In genomic region chr20:3785240-3786125, GRCh38 we compare ENCODE assay signal across 7 cellular contexts. TPM values are rescaled to one million over a fixed set of nuclear protein-coding genes. Genes with fewer than 3 reads are reported as not detected.
DNase-seq lines count a peak whose midpoint lies in the region; ATAC-seq and TF ChIP-seq lines count a peak whose summit lies in the region.
"Had no signal": no experiment of that assay in that cellular context is flagged by ENCODE, and none has a peak within 500 bp of the region (broad histone marks: within the 10 kb centered on the region; RNA-seq: fewer than 3 reads in every experiment).

No MANE protein-coding gene starts in this region.

- no peaks in the 10 kb centered on the region for H3K27me3 ChIP-seq in adipocyte (replicated peaks; ENCODE audit: control insufficient read depth, insufficient read depth, low read length)

- H3K4me3 ChIP-seq in GM12875 (ENCODE audit: low read depth, low read length) (peak overlapping the region; percentile 59), adipocyte (ENCODE audit: low read length) (peak overlapping the region; percentile 88), mucosa of descending colon (peak overlapping the region; percentile 30)

- H3K36me3 ChIP-seq in adipocyte (ENCODE audit: control insufficient read depth, insufficient read depth, low read length, severe bottlenecking) (no peaks in the 10 kb centered on the region), mucosa of descending colon (ENCODE audit: low read depth) (no peaks in the 10 kb centered on the region)

- DNase-seq in adipocyte (ENCODE audit: low read depth) (peak; percentile 18), mucosa of descending colon (peak in 2 of 3 donors; percentile 55 to 68), NCI-H1048 (lab: John Stamatoyannopoulos, UW) (no peak), NCI-H146 treated with DMSO at 0.1 percent for 48 hours (lab: John Stamatoyannopoulos, UW; ENCODE audit: unreplicated experiment) (no peak)
- DNase-seq: activated B cell treated with CpG ODN at 0.5 μM for 24 hours had no signal

- intact Hi-C loops in mucosa of descending colon (cut with DNase I, micrococcal nuclease), result no loop called here

- H3K9ac ChIP-seq in adipocyte (ENCODE audit: low read length), result peak overlapping the region; percentile 91

- ATAC-seq in mucosa of descending colon, result peak; percentile 1
- no peak for ATAC-seq in HG02678 (IDR thresholded peaks at IDR 0.05; ENCODE audit: unreplicated experiment)

- H3K9me3 ChIP-seq in adipocyte (ENCODE audit: control insufficient read depth, low read length) (no peaks in the 10 kb centered on the region), mucosa of descending colon (no peaks in the 10 kb centered on the region)

- TF ChIP-seq CTCF in GM12875 (IDR thresholded peaks at IDR 0.05; ENCODE audit: borderline replicate concordance, insufficient read depth, low read depth, low read length) (no peak), mucosa of descending colon (IDR thresholded peaks at IDR 0.05) (no peak)

- H3K4me1 ChIP-seq in adipocyte (ENCODE audit: control insufficient read depth, insufficient read depth, low read length) (peaks cover 34% of the 10 kb centered on the region), mucosa of descending colon (ENCODE audit: low read depth) (peaks cover 44% of the 10 kb centered on the region)

RNA-seq across cellular contexts. Expression of gene CENPB, which starts 1.1 kb away (rescaled TPM):
- total RNA-seq in mucosa of descending colon, result 100 to 1,000 TPM in 1 of 3 donors, 10 to 100 TPM in 2; 71.7 to 114 (median 75.0) TPM

RNA-seq across cellular contexts. Expression of gene SPEF1, which starts 4.2 kb away (rescaled TPM):
- under 1 TPM in 1 of 3 donors, not detected in 2; 0.19 TPM for total RNA-seq in mucosa of descending colon
- total RNA-seq: activated B cell treated with CpG ODN at 0.5 μM for 24 hours had no signal

RNA-seq across cellular contexts. Expression of gene CDC25B, which starts 10.6 kb away (rescaled TPM):
- total RNA-seq in mucosa of descending colon, result 10 to 100 TPM; 12.2 to 52.0 (median 38.4) TPM

RNA-seq across cellular contexts. Expression of gene ADISSP, which starts 17.9 kb away (rescaled TPM):
- 10 to 100 TPM; 14.5 to 69.6 (median 26.5) TPM for total RNA-seq in mucosa of descending colon

RNA-seq across cellular contexts. Expression of gene AP5S1, which starts 34.9 kb away (rescaled TPM):
- total RNA-seq in mucosa of descending colon, result 10 to 100 TPM; 13.0 to 18.6 (median 13.9) TPM

Comparison
In these comparisons a context has a peak if more than half of its experiments do, and no peak if none do; other contexts are left out.
1. H3K4me3 ChIP-seq: peak in every context shown above with its lines; median percentile 88 in adipocyte; 59 in GM12875; 30 in mucosa of descending colon.
2. DNase-seq: peak in adipocyte (single experiment) and mucosa of descending colon (2 of 3); none in NCI-H1048 (single experiment) and NCI-H146 treated with DMSO at 0.1 percent for 48 hours (single experiment).